In genomic region chr20:5090191-5090590, GRCh38 we compare ENCODE assay signal across 11 cellular contexts. TPM values are rescaled to one million over a fixed set of nuclear protein-coding genes. Genes with fewer than 3 reads are reported as not detected.
DNase-seq lines count a peak whose midpoint lies in the region; FAIRE-seq and TF ChIP-seq lines count a peak whose summit lies in the region.
"Had no signal": no experiment of that assay in that cellular context is flagged by ENCODE, and none has a peak within 500 bp of the region (broad histone marks: within the 10 kb centered on the region; RNA-seq: fewer than 3 reads in every experiment).

No MANE protein-coding gene starts in this region.

- H3K27me3 Mint-ChIP-seq in MCF 10A (ENCODE audit: insufficient read depth, unreplicated experiment) = no peaks in the 10 kb centered on the region

- H3K9me3 ChIP-seq in breast epithelium (no peaks in the 10 kb centered on the region), kidney (ENCODE audit: control insufficient read depth in 1 of 2, low read length in 2 of 2) (no peaks in the 10 kb centered on the region), SJCRH30 (replicated peaks) (no peaks in the 10 kb centered on the region)

- H3K9me3 Mint-ChIP-seq in MCF 10A (ENCODE audit: unreplicated experiment) = no peaks in the 10 kb centered on the region

- H3K27me3 ChIP-seq in breast epithelium (no peaks in the 10 kb centered on the region), SJCRH30 (no peaks in the 10 kb centered on the region)

- FAIRE-seq in kidney (lab: Jason Lieb, UNC) = no peak

- H3K27ac ChIP-seq in breast epithelium (no peak overlapping the region), kidney (ENCODE audit: low read depth in 2 of 2, low read length in 2 of 2) (peak overlapping the region in 1 of 2 donors; percentile 51), SJCRH30 (no peak overlapping the region)
- H3K27ac ChIP-seq: epithelial cell of prostate had no signal

- no peak overlapping the region for H3K4me3 Mint-ChIP-seq in MCF 10A (ENCODE audit: unreplicated experiment)

- TF ChIP-seq POLR2A in breast epithelium (IDR thresholded peaks at IDR 0.05) = no peak

- peaks cover 27% of the 10 kb centered on the region for H3K36me3 Mint-ChIP-seq in MCF 10A (ENCODE audit: insufficient read depth, unreplicated experiment)

- POLR2A ChIA-PET in MCF 10A (lab: Yijun Ruan, JAX) = no interaction called here

- no TSS peak for BruUV-seq in MCF 10A (replicated peaks; lab: Mats Ljungman, UMichigan)

- H3K27ac Mint-ChIP-seq in MCF 10A (ENCODE audit: low read depth, unreplicated experiment) = peak overlapping the region; percentile 18

- no peak overlapping the region for H3K9ac ChIP-seq in kidney (ENCODE audit: low read length in 2 of 2)

- no peaks in the 10 kb centered on the region for H3K36me3 ChIP-seq in breast epithelium
- H3K36me3 ChIP-seq in kidney (ENCODE audit: control insufficient read depth in 1 of 2, insufficient read depth in 2 of 2, low read length in 2 of 2) = peaks cover 0 to 4% of the 10 kb centered on the region in 2 donors
- H3K36me3 ChIP-seq in SJCRH30 = no peaks in the 10 kb centered on the region; the same call in 1 of the 2 replicates

- no peak for DNase-seq in MCF 10A (ENCODE audit: unreplicated experiment)
- DNase-seq in breast epithelium (ENCODE audit: low spot score in 2 of 2) = no peak
- peak; percentile 33 for DNase-seq in UCSD-AML1 (lab: John Stamatoyannopoulos, UW; ENCODE audit: unreplicated experiment)
- peak; percentile 15 for DNase-seq in kidney
- DNase-seq in RKO (ENCODE audit: low spot score) = no peak
- DNase-seq in SJCRH30 = no peak
- DNase-seq in NCI-H524 (lab: John Stamatoyannopoulos, UW) = no peak
- no peak for DNase-seq in NCI-H748 treated with DMSO at 0.1 percent for 48 hours (lab: John Stamatoyannopoulos, UW)
- DNase-seq: activated CD8-positive, alpha-beta memory T cell treated with anti-CD3 and anti-CD28 coated beads for 24 hours; trophoblast cell had no signal

- H3K4me3 ChIP-seq in breast epithelium (no peak overlapping the region), kidney (ENCODE audit: low read length in 2 of 2) (no peak overlapping the region), SJCRH30 (no peak overlapping the region)

- intact Hi-C loops in MCF 10A (cut with micrococcal nuclease) (no loop called here), breast epithelium (cut with DNase I; ENCODE audit: low total_unique reads) (loop anchor here (10.0 kb wide), 1 partner anchor 315 kb away; no protein-coding TSS in a partner anchor), kidney (cut with DNase I) (no loop called here)

- no peak for TF ChIP-seq CTCF in MCF 10A (IDR thresholded peaks at IDR 0.05; ENCODE audit: unreplicated experiment)
- TF ChIP-seq CTCF in breast epithelium (IDR thresholded peaks at IDR 0.05) = no peak
- TF ChIP-seq CTCF in kidney (IDR thresholded peaks at IDR 0.05; ENCODE audit: borderline replicate concordance, extremely low read depth, insufficient read depth) = no peak

- H3K4me1 ChIP-seq in breast epithelium = no peaks in the 10 kb centered on the region
- no peaks in the 10 kb centered on the region for H3K4me1 ChIP-seq in kidney (ENCODE audit: control insufficient read depth in 1 of 2, insufficient read depth in 1 of 2, low read depth in 1 of 2, low read length in 2 of 2)
- H3K4me1 ChIP-seq in SJCRH30 = no peaks in the 10 kb centered on the region

- H3K4me1 Mint-ChIP-seq in MCF 10A (ENCODE audit: insufficient read depth, unreplicated experiment) = no peaks in the 10 kb centered on the region

- CTCF ChIA-PET in MCF 10A (lab: Yijun Ruan, JAX) = interaction anchor here (1.2 kb wide), 1 partner anchor 17 kb away, joined by 6 read pairs; no protein-coding TSS in a partner anchor

RNA-seq across cellular contexts. Expression of gene TMEM230, which starts 22.7 kb away (rescaled TPM):
- total RNA-seq in MCF 10A (2022) (56.1 and 78.8 TPM in 2 replicates), breast epithelium (100 to 1,000 TPM in 1 of 3 donors, 10 to 100 TPM in 2; 79.6 to 107 (median 88.0) TPM), kidney (102 TPM)
- polyA plus RNA-seq in kidney (ENCODE audit: insufficient read depth, low read depth, low replicate concordance) = 163 TPM
- total RNA-seq in SJCRH30 (2014; rRNA removed; shearing (Covaris generic)) = 162 and 165 TPM in 2 replicates

RNA-seq across cellular contexts. Expression of gene PCNA, which starts 29.6 kb away (rescaled TPM):
- 38.2 and 45.5 TPM in 2 replicates for total RNA-seq in MCF 10A (2022)
- 10 to 100 TPM; 32.3 to 62.9 (median 55.4) TPM for total RNA-seq in breast epithelium
- total RNA-seq in kidney = 46.4 TPM
- polyA plus RNA-seq in kidney (ENCODE audit: insufficient read depth, low read depth, low replicate concordance) = 48.2 TPM
- 431 and 450 TPM in 2 replicates for total RNA-seq in SJCRH30 (2014; rRNA removed; shearing (Covaris generic))

RNA-seq across cellular contexts. Expression of gene CDS2, which starts 36.6 kb away (rescaled TPM):
- total RNA-seq in MCF 10A (2022) (26.3 and 26.8 TPM in 2 replicates), breast epithelium (10 to 100 TPM; 29.2 to 42.9 (median 37.6) TPM), kidney (67.9 TPM)
- polyA plus RNA-seq in kidney (ENCODE audit: insufficient read depth, low read depth, low replicate concordance) = 19.9 TPM
- 29.1 and 30.1 TPM in 2 replicates for total RNA-seq in SJCRH30 (2014; rRNA removed; shearing (Covaris generic))

Comparison
In these comparisons a context has a peak if more than half of its experiments do, and no peak if none do; other contexts are left out.
1. DNase-seq: peak in UCSD-AML1 (single experiment) and kidney (single experiment); none in MCF 10A (single experiment), breast epithelium (0 of 2), RKO (single experiment), SJCRH30 (0 of 2), NCI-H524 (0 of 2) and NCI-H748 treated with DMSO at 0.1 percent for 48 hours (single experiment).